Comparison of ENCODE assay signal across 25 cellular contexts in the genomic region with DNA sequence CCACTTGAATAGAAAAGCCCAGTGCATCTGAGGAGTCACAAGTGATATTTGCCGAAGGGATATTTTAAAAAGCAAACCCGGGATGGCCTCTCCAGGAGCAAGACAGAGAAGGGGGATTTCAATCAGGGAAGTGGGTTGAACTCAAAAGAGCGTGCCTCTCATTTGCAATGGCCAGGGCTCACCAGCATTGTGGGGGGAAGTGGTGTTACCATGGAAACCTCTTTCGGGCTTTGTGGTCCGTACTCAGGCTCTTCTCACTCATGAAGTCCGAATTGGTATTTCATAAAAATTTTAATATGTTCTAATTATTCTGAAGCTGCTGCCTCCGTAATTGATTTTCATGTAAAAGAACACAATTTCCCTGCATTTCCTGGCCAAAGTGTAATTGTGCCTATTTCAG.
"Had no signal": no experiment of that assay in that cellular context is flagged by ENCODE, and none has a peak within 500 bp of the region (broad histone marks: within the 10 kb centered on the region; RNA-seq: fewer than 3 reads in every experiment).

No MANE protein-coding gene starts in this region.

- H3K4me1 Mint-ChIP-seq: memory B cell, nephron progenitor cell had no signal

- H3K27me3 ChIP-seq: esophagus squamous epithelium, gastroesophageal sphincter had no signal

- H3K4me1 ChIP-seq: esophagus squamous epithelium, left ventricle myocardium inferior, lower lobe of right lung, stomach had no signal

- FAIRE-seq: kidney had no signal

- DNase-seq: cortex of kidney; effector memory CD4-positive, alpha-beta T cell; esophagus squamous epithelium; foreskin fibroblast; glutamatergic neuron; kidney; left cardiac atrium; left ventricle myocardium inferior; lower lobe of right lung; midbrain; nephron progenitor cell; posterior cingulate gyrus; spleen; stimulated activated CD4-positive, alpha-beta T cell treated with anti-CD3 and anti-CD28 coated beads, Interleukin-15, amount 100 ng/mL, for 24 hours; stimulated activated CD4-positive, alpha-beta T cell treated with anti-CD3 and anti-CD28 coated beads, Interleukin-1b, Interleukin-23, amount 100 ng/mL, for 48 hours; stimulated activated CD4-positive, alpha-beta T cell treated with anti-CD3 and anti-CD28 coated beads, Interleukin-4, amount 100 ng/mL, for 24 hours; stimulated activated naive CD4-positive, alpha-beta T cell; stomach; substantia nigra; trophoblast cell had no signal

- H3K4me3 Mint-ChIP-seq: memory B cell, nephron progenitor cell had no signal

- H3K9me3 ChIP-seq: gastroesophageal sphincter, lower lobe of right lung, thoracic aorta had no signal

- ATAC-seq: gastroesophageal sphincter, left cardiac atrium, lower lobe of right lung, sciatic nerve had no signal

- H3K36me3 ChIP-seq: esophagus squamous epithelium, gastroesophageal sphincter, left ventricle myocardium inferior, lower lobe of right lung, spleen, stomach, thoracic aorta had no signal

- H3K27ac ChIP-seq: epithelial cell of prostate, left ventricle myocardium inferior, lower lobe of right lung, stomach, thoracic aorta had no signal

- H3K27ac Mint-ChIP-seq: memory B cell, nephron progenitor cell had no signal

- H3K4me3 ChIP-seq: esophagus squamous epithelium, gastroesophageal sphincter, left ventricle myocardium inferior, lower lobe of right lung, spleen, stomach, thoracic aorta had no signal
